In the genomic region with DNA sequence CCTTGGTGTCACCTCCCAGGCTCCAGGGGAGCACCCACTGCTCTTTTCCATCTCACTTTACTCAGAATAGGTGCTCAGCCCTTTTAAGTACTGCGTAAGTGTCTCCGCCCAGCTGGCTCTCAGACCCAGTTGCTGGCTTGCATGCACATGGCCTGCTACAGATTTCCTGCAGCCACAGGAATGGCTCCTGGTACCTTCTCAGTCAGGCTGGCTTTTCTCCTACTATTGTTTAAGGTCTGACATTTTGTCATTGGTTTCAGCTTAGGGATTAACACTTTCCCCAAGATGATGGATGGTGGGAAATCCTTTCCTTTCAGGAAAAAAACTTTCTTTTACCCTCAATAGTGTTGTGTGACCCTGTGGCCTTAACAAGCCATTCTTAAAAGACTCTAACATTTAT, we compare ENCODE assay signal across 28 cellular contexts.
DNase-seq lines count a peak whose midpoint lies in the region; ATAC-seq, FAIRE-seq and TF ChIP-seq lines count a peak whose summit lies in the region.
"Had no signal": no experiment of that assay in that cellular context is flagged by ENCODE, and none has a peak within 500 bp of the region (broad histone marks: within the 10 kb centered on the region; RNA-seq: fewer than 3 reads in every experiment).

No MANE protein-coding gene starts in this region.

- H3K23ac ChIP-seq in H1 (ENCODE audit: insufficient read length) = no peak overlapping the region

- H3K4me2 ChIP-seq in H1 (ENCODE audit: insufficient read depth in 1 of 2, low read depth in 2 of 2, low read length in 2 of 2) = no peak overlapping the region
- H3K4me2 ChIP-seq: BLaER1, PC-9 had no signal

- TF ChIP-seq CTCF in Calu3 (IDR thresholded peaks at IDR 0.05; ENCODE audit: unreplicated experiment) (no peak), H1 (IDR thresholded peaks at IDR 0.05; ENCODE audit: control extremely low read depth in 1 of 3, insufficient read depth in 1 of 3, low read depth in 1 of 3, low read length in 3 of 3) (no peak), mesothelial cell of epicardium (IDR thresholded peaks at IDR 0.05; ENCODE audit: unreplicated experiment) (no peak), omental fat pad (IDR thresholded peaks at IDR 0.05) (no peak)

- no peaks in the 10 kb centered on the region for H4K20me1 ChIP-seq in H1 (replicated peaks in 1 of 2; ENCODE audit: control insufficient read depth in 1 of 2, insufficient read depth in 2 of 2, low read length in 2 of 2)
- H4K20me1 ChIP-seq: BLaER1 had no signal

- H3K4me3 Mint-ChIP-seq in Calu3 (ENCODE audit: low read depth, unreplicated experiment) = no peak overlapping the region
- H3K4me3 Mint-ChIP-seq in mesothelial cell of epicardium = no peak overlapping the region
- H3K4me3 Mint-ChIP-seq: CD4-positive, CD25-positive, alpha-beta regulatory T cell had no signal

- POLR2A ChIA-PET in H1 (lab: Charles Lee; ENCODE audit: partially characterized antibody) = no interaction called here

- H3K36me3 Mint-ChIP-seq in Calu3 (ENCODE audit: insufficient read depth, unreplicated experiment) (no peaks in the 10 kb centered on the region), mesothelial cell of epicardium (peaks cover 3% of the 10 kb centered on the region)
- H3K36me3 Mint-ChIP-seq: CD4-positive, CD25-positive, alpha-beta regulatory T cell had no signal

- no peak overlapping the region for H3K4ac ChIP-seq in H1 (replicated peaks; ENCODE audit: insufficient read length, low read depth, low read length)

- no TSS peak for BruUV-seq in Calu3 (replicated peaks; lab: Mats Ljungman, UMichigan)

- H3K4me3 ChIP-seq in MG63 (no peak overlapping the region), H1 (ENCODE audit: extremely low read depth in 1 of 4, insufficient read depth in 2 of 4, low read depth in 3 of 4, low read length in 4 of 4) (no peak overlapping the region)
- H3K4me3 ChIP-seq: BLaER1, PC-9, SJSA1 had no signal

- H2BK120ac ChIP-seq in H1 (replicated peaks; ENCODE audit: low read depth, low read length) = no peak overlapping the region

- H3K18ac ChIP-seq in H1 (ENCODE audit: extremely low read depth, low read length) = no peak overlapping the region

- CTCF ChIA-PET in Calu3 (lab: Charles Lee) (no interaction called here), H1 (lab: Charles Lee; ENCODE audit: partially characterized antibody) (no interaction called here)

- H2BK12ac ChIP-seq in H1 (ENCODE audit: low read depth, low read length) = no peak overlapping the region

- 0 out of 2 replicates have a peak overlapping the region, but pooled peaks have one; percentile 59 for H2AFZ ChIP-seq in H1 (ENCODE audit: low read length)
- H2AFZ ChIP-seq: PC-9 had no signal

- no peaks in the 10 kb centered on the region; the same call in 1 of the 2 replicates for H3K27me3 ChIP-seq in MG63
- no peaks in the 10 kb centered on the region for H3K27me3 ChIP-seq in H1 (replicated peaks in 1 of 4; ENCODE audit: control insufficient read depth in 3 of 4, extremely low read depth in 1 of 4, insufficient read depth in 3 of 4, low read length in 3 of 4)
- H3K27me3 ChIP-seq: BLaER1, SJSA1 had no signal

- no peak for TF ChIP-seq EP300 in H1 (IDR thresholded peaks at IDR 0.05; ENCODE audit: borderline replicate concordance in 1 of 2, low read depth in 2 of 2, low read length in 2 of 2)

- TF ChIP-seq RAD21 in H1 (IDR thresholded peaks at IDR 0.05 in 1 of 2, conservative IDR thresholded peaks at IDR 0.05 in 1 of 2; ENCODE audit: low read depth in 2 of 2, low read length in 2 of 2) = no peak

- H3K36me3 ChIP-seq in MG63 (no peaks in the 10 kb centered on the region), H1 (ENCODE audit: control insufficient read depth in 2 of 4, insufficient read depth in 4 of 4, low read length in 3 of 4) (no peaks in the 10 kb centered on the region)
- H3K36me3 ChIP-seq: BLaER1, SJSA1 had no signal

- H3K27me3 Mint-ChIP-seq in Calu3 (ENCODE audit: unreplicated experiment) (no peaks in the 10 kb centered on the region), mesothelial cell of epicardium (ENCODE audit: low read depth) (no peaks in the 10 kb centered on the region)
- H3K27me3 Mint-ChIP-seq: CD4-positive, CD25-positive, alpha-beta regulatory T cell had no signal

- no peak for ATAC-seq in HG03139 (IDR thresholded peaks at IDR 0.05; ENCODE audit: unreplicated experiment)
- ATAC-seq in omental fat pad (ENCODE audit: low FRiP score) = no peak
- ATAC-seq: HepG2 had no signal

- no peaks in the 10 kb centered on the region for H3K79me1 ChIP-seq in H1 (ENCODE audit: low read depth, low read length)

- no peak overlapping the region for H2AK5ac ChIP-seq in H1 (ENCODE audit: low read depth, low read length)

- no peak overlapping the region for H3K9ac ChIP-seq in H1 (replicated peaks in 1 of 4; ENCODE audit: extremely low read depth in 1 of 4, low read depth in 3 of 4, low read length in 3 of 4)
- H3K9ac ChIP-seq: BLaER1 had no signal

- H2BK15ac ChIP-seq in H1 (ENCODE audit: low read length) = no peak overlapping the region

- H4K91ac ChIP-seq in H1 (replicated peaks; ENCODE audit: insufficient read length, low read length) = peak overlapping the region; percentile 32

- no peak overlapping the region for H3K27ac ChIP-seq in H1 (ENCODE audit: low read depth, low read length)
- H3K27ac ChIP-seq: BLaER1, PC-9, SJSA1 had no signal

- no peak overlapping the region for H3K56ac ChIP-seq in H1 (replicated peaks; ENCODE audit: insufficient read length, low read depth, low read length)

- no peak for TF ChIP-seq POLR2A in H1 (IDR thresholded peaks at IDR 0.05; ENCODE audit: control extremely low read depth in 1 of 2, low read depth in 2 of 2, low read length in 2 of 2)

- H3K4me1 Mint-ChIP-seq in Calu3 (ENCODE audit: low read depth, unreplicated experiment) (peaks cover 9% of the 10 kb centered on the region), mesothelial cell of epicardium (peaks cover 30% of the 10 kb centered on the region)
- H3K4me1 Mint-ChIP-seq: CD4-positive, CD25-positive, alpha-beta regulatory T cell had no signal

- intact Hi-C loops in Calu3 (cut with micrococcal nuclease; ENCODE audit: unreplicated experiment) = no loop called here

- H4K5ac ChIP-seq in H1 (ENCODE audit: insufficient read length, low read depth, low read length) = no peak overlapping the region

- H3K4me1 ChIP-seq in H1 (replicated peaks in 1 of 4; ENCODE audit: control insufficient read depth in 3 of 4, insufficient read depth in 4 of 4, low read length in 3 of 4) = no peaks in the 10 kb centered on the region
- H3K4me1 ChIP-seq: BLaER1, SJSA1 had no signal

- no peaks in the 10 kb centered on the region for H3K9me3 ChIP-seq in MG63
- no peaks in the 10 kb centered on the region for H3K9me3 ChIP-seq in H1 (ENCODE audit: insufficient read depth in 2 of 2, low read depth in 1 of 2, low read length in 1 of 2)
- H3K9me3 ChIP-seq: BLaER1, SJSA1 had no signal

- H3K27ac Mint-ChIP-seq in Calu3 (ENCODE audit: unreplicated experiment) (peak overlapping the region; percentile 52), mesothelial cell of epicardium (peak overlapping the region; percentile 6)
- H3K27ac Mint-ChIP-seq: CD4-positive, CD25-positive, alpha-beta regulatory T cell had no signal

- H4K8ac ChIP-seq in H1 (ENCODE audit: extremely low read depth, insufficient read depth, low read length) = no peak overlapping the region

- no peak for FAIRE-seq in H1 (lab: Jason Lieb, UNC)
- FAIRE-seq: A204.1, GM12891, HepG2 had no signal

- DNase-seq in Calu3 (no peak), MG63 (peak; percentile 6), H1 (ENCODE audit: low read depth in 1 of 2, low spot score in 2 of 2) (no peak), mesothelial cell of epicardium (ENCODE audit: low spot score in 2 of 2, unreplicated experiment in 2 of 2) (no peak), omental fat pad (ENCODE audit: low spot score) (no peak), medulla oblongata (ENCODE audit: extremely low spot score) (no peak), COLO668 (lab: John Stamatoyannopoulos, UW; ENCODE audit: unreplicated experiment) (no peak)
- DNase-seq: CD4-positive, CD25-positive, alpha-beta regulatory T cell; EL; GF-D8; H7; Karpas-422; NCI-H1092 treated with DMSO at 0.1 percent for 48 hours; NCI-H1436; NCI-H187; NCI-H2081 treated with DMSO at 0.1 percent for 48 hours; NCI-H2171; NCI-H345; NCI-H510A treated with DMSO at 0.1 percent for 48 hours; NCI-H774; PC-9; Right ventricle myocardium superior had no signal

- H2BK5ac ChIP-seq in H1 (ENCODE audit: low read depth, low read length) = no peak overlapping the region

- 97% methylated on average over 2 of the region's 2 CpGs; no CpG with 5 or more reads in 1 of the 2 experiments for WGBS in H1 (ENCODE audit: extremely low coverage in 1 of 2, insufficient coverage in 1 of 2, insufficient read length in 1 of 2, insufficient replicate concordance in 2 of 2, low coverage in 1 of 2, low lambda C conversion rate in 2 of 2, missing lambda C conversion rate in 1 of 2), 2 experiments

- peaks cover 7% of the 10 kb centered on the region for H3K9me3 Mint-ChIP-seq in Calu3 (ENCODE audit: low read depth, unreplicated experiment)
- H3K9me3 Mint-ChIP-seq in mesothelial cell of epicardium = peaks cover 7% of the 10 kb centered on the region

- H3K14ac ChIP-seq in H1 (ENCODE audit: insufficient read length) = no peak overlapping the region

- H3K23me2 ChIP-seq in H1 (ENCODE audit: low read depth, low read length) = no peaks in the 10 kb centered on the region

- no peak overlapping the region for H2BK20ac ChIP-seq in H1 (ENCODE audit: low read length)

- H3K79me2 ChIP-seq in H1 (ENCODE audit: control insufficient read depth in 1 of 2, insufficient read depth in 2 of 2, low read length in 2 of 2) = no peaks in the 10 kb centered on the region

TF ChIP-seq in H1, 55 proteins besides CTCF, POLR2A, EP300 and RAD21 (continues in another document):
- TF ChIP-seq RFX5 (IDR thresholded peaks at IDR 0.05; ENCODE audit: borderline replicate concordance, low read depth, low read length) (no peak), CBX5 (IDR thresholded peaks at IDR 0.05; ENCODE audit: low read depth, low read length) (no peak), CBX8 (IDR thresholded peaks at IDR 0.05; ENCODE audit: borderline replicate concordance, low read depth, low read length) (no peak), MAFK (IDR thresholded peaks at IDR 0.05; ENCODE audit: low read depth, low read length) (no peak), SRF (IDR thresholded peaks at IDR 0.05; ENCODE audit: low read depth, low read length) (no peak), YY1 (IDR thresholded peaks at IDR 0.05; ENCODE audit: low read depth, low read length) (no peak)
- TF ChIP-seq, protein P1, sequence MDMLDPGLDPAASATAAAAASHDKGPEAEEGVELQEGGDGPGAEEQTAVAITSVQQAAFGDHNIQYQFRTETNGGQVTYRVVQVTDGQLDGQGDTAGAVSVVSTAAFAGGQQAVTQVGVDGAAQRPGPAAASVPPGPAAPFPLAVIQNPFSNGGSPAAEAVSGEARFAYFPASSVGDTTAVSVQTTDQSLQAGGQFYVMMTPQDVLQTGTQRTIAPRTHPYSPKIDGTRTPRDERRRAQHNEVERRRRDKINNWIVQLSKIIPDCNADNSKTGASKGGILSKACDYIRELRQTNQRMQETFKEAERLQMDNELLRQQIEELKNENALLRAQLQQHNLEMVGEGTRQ (IDR thresholded peaks at IDR 0.05; ENCODE audit: low read length) = no peak
- TF ChIP-seq, protein P2, sequence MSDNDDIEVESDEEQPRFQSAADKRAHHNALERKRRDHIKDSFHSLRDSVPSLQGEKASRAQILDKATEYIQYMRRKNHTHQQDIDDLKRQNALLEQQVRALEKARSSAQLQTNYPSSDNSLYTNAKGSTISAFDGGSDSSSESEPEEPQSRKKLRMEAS (IDR thresholded peaks at IDR 0.05) = no peak
